8 cellular contexts compared by ENCODE assay signal in the genomic region with DNA sequence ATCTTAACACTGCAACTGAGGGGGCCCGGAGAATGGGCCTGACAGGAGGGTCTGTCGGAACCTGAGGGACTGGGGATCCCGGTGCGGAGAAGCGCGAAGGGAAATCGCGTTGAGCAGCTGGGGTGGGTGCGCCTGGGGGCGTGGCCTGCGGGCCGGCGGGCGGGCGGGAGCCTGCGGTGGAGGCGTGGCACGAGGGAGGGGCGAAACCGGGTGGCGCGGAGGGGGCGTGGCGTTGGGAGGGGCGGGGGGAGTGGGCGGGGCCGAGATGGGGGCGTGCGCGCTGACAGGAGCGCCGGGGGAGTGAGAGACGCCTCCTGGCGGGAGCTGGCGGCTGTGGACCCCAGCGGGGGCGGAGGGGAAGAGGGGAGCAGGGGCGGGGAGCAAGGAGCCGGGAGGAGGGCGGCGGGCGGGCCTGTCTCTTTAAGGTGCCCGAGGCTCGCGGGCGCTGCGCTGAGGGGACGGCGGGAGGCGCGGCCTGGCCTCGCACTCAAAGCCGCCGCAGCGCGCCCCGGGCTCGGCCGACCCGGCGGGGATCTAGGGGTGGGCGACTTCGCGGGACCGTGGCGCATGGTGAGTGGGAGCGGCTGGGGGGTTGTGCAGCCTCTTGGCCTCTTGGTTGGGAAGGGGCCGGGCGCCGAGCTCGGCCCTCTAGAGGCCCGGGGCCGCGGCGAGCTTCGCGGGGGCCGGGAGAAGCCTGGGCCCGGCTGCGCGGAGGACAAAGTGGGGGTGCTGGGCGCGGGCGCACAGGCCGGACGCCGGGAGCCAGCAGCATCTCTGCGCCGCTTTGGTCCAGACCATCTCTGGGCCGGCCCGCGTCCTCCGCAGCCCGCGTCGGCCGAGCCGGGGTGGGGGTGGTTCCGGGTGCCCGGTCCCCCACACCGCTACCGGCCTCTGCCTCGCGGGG.
DNase-seq lines count a peak whose midpoint lies in the region; ATAC-seq lines count a peak whose summit lies in the region.

A gene (plus strand): TSS at position 423 of the 904 bp plus-strand sequence. CDS start 2,457 bp downstream, outside the sequence.

- DNase-seq in AG08395 (ENCODE audit: low spot score) (peak; percentile 99), NCI-H2227 (lab: John Stamatoyannopoulos, UW; ENCODE audit: unreplicated experiment) (peak; percentile 96), iris pigment epithelial cell (ENCODE audit: low read depth) (peak; percentile 96)
- peak; percentile 87 to 90 (median 88) for DNase-seq in activated CD4-positive, CD25-positive, alpha-beta regulatory T cell (lab: John Stamatoyannopoulos, UW)
- peak; percentile 89 for DNase-seq in central memory CD4-positive, alpha-beta T cell
- DNase-seq in stimulated activated CD4-positive, alpha-beta T cell treated with anti-CD3 and anti-CD28 coated beads, Interleukin-12 subunit alpha, Interleukin-12 subunit beta, amount 100 ng/mL, for 4 hours, result peak; percentile 92

- peak; percentile 83 for ATAC-seq in GM18868 (IDR thresholded peaks at IDR 0.05; ENCODE audit: unreplicated experiment)
- ATAC-seq in HG03108 (IDR thresholded peaks at IDR 0.05; ENCODE audit: unreplicated experiment), result peak; percentile 78

Comparison
In these comparisons a context has a peak if more than half of its experiments do, and no peak if none do; other contexts are left out.
1. Peak in every context shown above with its lines: DNase-seq and ATAC-seq.